ENCODE assay signal across 9 cellular contexts in the genomic region with DNA sequence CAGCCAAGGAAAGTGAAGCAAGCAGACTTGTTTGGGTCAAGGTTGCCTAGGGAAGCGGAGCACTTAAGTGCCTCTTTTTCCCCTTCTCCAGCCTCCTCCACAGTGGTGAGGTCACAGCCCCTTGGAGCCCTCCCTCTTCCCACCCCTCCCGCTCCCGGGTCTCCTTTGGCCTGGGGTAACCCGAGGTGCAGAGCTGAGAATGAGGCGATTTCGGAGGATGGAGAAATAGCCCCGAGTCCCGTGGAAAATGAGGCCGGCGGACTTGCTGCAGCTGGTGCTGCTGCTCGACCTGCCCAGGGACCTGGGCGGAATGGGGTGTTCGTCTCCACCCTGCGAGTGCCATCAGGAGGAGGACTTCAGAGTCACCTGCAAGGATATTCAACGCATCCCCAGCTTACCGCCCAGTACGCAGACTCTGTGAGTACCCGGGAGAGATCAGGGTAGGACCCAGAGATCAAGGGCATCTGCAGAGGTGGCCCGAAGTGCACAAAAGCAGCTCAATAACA. TPM values are rescaled to one million over a fixed set of nuclear protein-coding genes. Genes with fewer than 3 reads are reported as not detected.
DNase-seq lines count a peak whose midpoint lies in the region; ATAC-seq lines count a peak whose summit lies in the region.
"Had no signal": no experiment of that assay in that cellular context is flagged by ENCODE, and none has a peak within 500 bp of the region (broad histone marks: within the 10 kb centered on the region; RNA-seq: fewer than 3 reads in every experiment).

TSHR (plus strand) TSS at position 188 of the 506 bp plus-strand sequence; CDS start at position 248, 60 bp downstream.

- peaks cover 56% of the 10 kb centered on the region for H3K4me1 ChIP-seq in CD4-positive, CD25-positive, alpha-beta regulatory T cell (ENCODE audit: control insufficient read depth, insufficient read depth, low read length, poor library complexity, severe bottlenecking)
- H3K4me1 ChIP-seq in NT2/D1 (ENCODE audit: insufficient read depth, insufficient read length) (no peaks in the 10 kb centered on the region), mucosa of rectum (ENCODE audit: control insufficient read depth in 2 of 2, insufficient read depth in 2 of 2, low read length in 2 of 2) (peaks cover 0 to 5% of the 10 kb centered on the region in 2 donors), aorta (ENCODE audit: control insufficient read depth in 1 of 2, insufficient read depth in 2 of 2, low read length in 2 of 2) (no peaks in the 10 kb centered on the region)

- no peaks in the 10 kb centered on the region for H3K27me3 Mint-ChIP-seq in CD4-positive, CD25-positive, alpha-beta regulatory T cell

- WGBS in aorta, 2 donors: 24 to 26% methylated on average over 19 of the region's 19 CpGs

- H3K9me3 ChIP-seq in CD4-positive, CD25-positive, alpha-beta regulatory T cell (ENCODE audit: control insufficient read depth in 2 of 2, low read length in 2 of 2): no peaks in the 10 kb centered on the region
- H3K9me3 ChIP-seq in NT2/D1 (ENCODE audit: insufficient read depth, low read length): no peaks in the 10 kb centered on the region
- no peaks in the 10 kb centered on the region for H3K9me3 ChIP-seq in mucosa of rectum (ENCODE audit: control insufficient read depth in 2 of 2, low read length in 2 of 2)
- H3K9me3 ChIP-seq in aorta (ENCODE audit: control insufficient read depth, low read length): no peaks in the 10 kb centered on the region

- H3K4me3 ChIP-seq in CD4-positive, CD25-positive, alpha-beta regulatory T cell (ENCODE audit: low read depth, low read length): peak within 1 kb of the TSS; percentile 83
- H3K4me3 ChIP-seq in NT2/D1 (ENCODE audit: insufficient read length, low read depth) (peak within 1 kb of the TSS; percentile 49), mucosa of rectum (ENCODE audit: low read length in 2 of 2) (peak within 1 kb of the TSS; percentile 58 to 79), aorta (ENCODE audit: low read length in 2 of 2) (peak within 1 kb of the TSS; percentile 12 to 21)

- H3K27ac ChIP-seq in CD4-positive, CD25-positive, alpha-beta regulatory T cell (ENCODE audit: insufficient read depth, low read length, poor library complexity, severe bottlenecking): peak within 1 kb of the TSS; percentile 38
- H3K27ac ChIP-seq in mucosa of rectum (ENCODE audit: low read depth in 2 of 2, low read length in 2 of 2): no peak within 1 kb of the TSS
- H3K27ac ChIP-seq in aorta (ENCODE audit: low read depth in 1 of 2, low read length in 2 of 2): no peak within 1 kb of the TSS
- H3K27ac ChIP-seq: epithelial cell of prostate had no signal

- H3K4me1 Mint-ChIP-seq in CD4-positive, CD25-positive, alpha-beta regulatory T cell: peaks cover 19 to 64% (median 49%) of the 10 kb centered on the region in 4 donors

- peaks cover 4% of the 10 kb centered on the region for H3K36me3 Mint-ChIP-seq in CD4-positive, CD25-positive, alpha-beta regulatory T cell

- no peaks in the 10 kb centered on the region for H3K36me3 ChIP-seq in CD4-positive, CD25-positive, alpha-beta regulatory T cell (ENCODE audit: control insufficient read depth, insufficient read depth, low read length)
- no peaks in the 10 kb centered on the region for H3K36me3 ChIP-seq in NT2/D1 (ENCODE audit: insufficient read depth, insufficient read length, low read length)
- no peaks in the 10 kb centered on the region for H3K36me3 ChIP-seq in mucosa of rectum (ENCODE audit: control insufficient read depth in 2 of 2, insufficient read depth in 2 of 2, low read length in 2 of 2)
- H3K36me3 ChIP-seq in aorta (ENCODE audit: control insufficient read depth in 1 of 2, insufficient read depth in 2 of 2, low read length in 1 of 2): no peaks in the 10 kb centered on the region

- H3K9ac ChIP-seq in NT2/D1 (ENCODE audit: insufficient read length, low read depth) (peak within 1 kb of the TSS; percentile 61), mucosa of rectum (ENCODE audit: low read depth in 1 of 2, low read length in 2 of 2) (peak within 1 kb of the TSS in 1 of 2 donors; percentile 17)

- no peaks in the 10 kb centered on the region for H3K9me3 Mint-ChIP-seq in CD4-positive, CD25-positive, alpha-beta regulatory T cell

- ATAC-seq in CD4-positive, CD25-positive, alpha-beta regulatory T cell (ENCODE audit: low read depth in 2 of 2): peak in 1 of 2 donors; percentile 10
- ATAC-seq in aorta (ENCODE audit: low FRiP score) (peak; percentile 63), HG02885 (IDR thresholded peaks at IDR 0.05; ENCODE audit: poor library complexity, unreplicated experiment) (no peak), HG03095 (IDR thresholded peaks at IDR 0.05; ENCODE audit: unreplicated experiment) (no peak)

- intact Hi-C loops in aorta (cut with DNase I): loop anchor here (1.0 to 2.0 kb wide), 2 partner anchors 31 to 32 kb away; no protein-coding TSS in a partner anchor

- peak in 2 of 3 donors; percentile 26 to 61 for DNase-seq in CD4-positive, CD25-positive, alpha-beta regulatory T cell
- no peak for DNase-seq in NT2/D1 (ENCODE audit: low read depth, low spot score)
- DNase-seq in ecto neural progenitor cell (ENCODE audit: low spot score): peak; percentile 50
- DNase-seq in aorta: no peak
- DNase-seq in NK-92 treated with Interleukin-12 subunit alpha and Interleukin-12 subunit beta, amount 100 ng/mL, for 24 hours (lab: John Stamatoyannopoulos, UW): no peak

- peak within 1 kb of the TSS; percentile 86 to 98 (median 88) for H3K27ac Mint-ChIP-seq in CD4-positive, CD25-positive, alpha-beta regulatory T cell

- H3K4me3 Mint-ChIP-seq in CD4-positive, CD25-positive, alpha-beta regulatory T cell: peak within 1 kb of the TSS; percentile 62 to 99 (median 92)

- no peaks in the 10 kb centered on the region for H3K27me3 ChIP-seq in CD4-positive, CD25-positive, alpha-beta regulatory T cell (ENCODE audit: control insufficient read depth, insufficient read depth, low read length)
- H3K27me3 ChIP-seq in NT2/D1 (ENCODE audit: insufficient read depth, insufficient read length) (peaks cover 6% of the 10 kb centered on the region), mucosa of rectum (ENCODE audit: control insufficient read depth in 2 of 2, insufficient read depth in 2 of 2, low read length in 2 of 2) (peaks cover 2 to 12% of the 10 kb centered on the region in 2 donors), aorta (ENCODE audit: control insufficient read depth in 1 of 2, insufficient read depth in 2 of 2, low read length in 1 of 2) (peaks cover 0 to 2% of the 10 kb centered on the region in 2 donors)

RNA-seq across cellular contexts. Expression of gene TSHR, which starts in this region (rescaled TPM):
- total RNA-seq in CD4-positive, CD25-positive, alpha-beta regulatory T cell: 19.3 TPM
- 10 to 100 TPM in 2 of 4 donors, 1 to 10 TPM in 2; 4.4 to 17.3 (median 11.8) TPM for polyA plus RNA-seq in CD4-positive, CD25-positive, alpha-beta regulatory T cell
- total RNA-seq in aorta: under 1 TPM; 0.29 to 0.30 TPM
- under 1 TPM in 1 of 2 donors, not detected in 1; 0.13 TPM for polyA plus RNA-seq in aorta

Comparison
In these comparisons a context has a peak if more than half of its experiments do, and no peak if none do; other contexts are left out.
1. RNA of gene TSHR (total RNA-seq): 19.3 TPM in CD4-positive, CD25-positive, alpha-beta regulatory T cell (single experiment); 0.29 to 0.30 TPM in aorta; every median in the first group is over 10 times any median in the second.
2. RNA of gene TSHR (polyA plus RNA-seq): 4.4 to 17.3 TPM in CD4-positive, CD25-positive, alpha-beta regulatory T cell; 0.13 TPM in aorta; every median in the first group is over 4 times any median in the second.
3. Peak in ATAC-seq and H3K4me3 ChIP-seq in aorta; RNA of the gene not detected or under 1 TPM.
4. DNase-seq: peak in CD4-positive, CD25-positive, alpha-beta regulatory T cell (2 of 3) and ecto neural progenitor cell (single experiment); none in NT2/D1 (single experiment), aorta (0 of 2) and NK-92 treated with Interleukin-12 subunit alpha and Interleukin-12 subunit beta, amount 100 ng/mL, for 24 hours (single experiment).
5. H3K4me3 ChIP-seq: peak in every context shown above with its lines; median percentile 83 in CD4-positive, CD25-positive, alpha-beta regulatory T cell; 68 in mucosa of rectum; 49 in NT2/D1; 16 in aorta.